In the genomic region with DNA sequence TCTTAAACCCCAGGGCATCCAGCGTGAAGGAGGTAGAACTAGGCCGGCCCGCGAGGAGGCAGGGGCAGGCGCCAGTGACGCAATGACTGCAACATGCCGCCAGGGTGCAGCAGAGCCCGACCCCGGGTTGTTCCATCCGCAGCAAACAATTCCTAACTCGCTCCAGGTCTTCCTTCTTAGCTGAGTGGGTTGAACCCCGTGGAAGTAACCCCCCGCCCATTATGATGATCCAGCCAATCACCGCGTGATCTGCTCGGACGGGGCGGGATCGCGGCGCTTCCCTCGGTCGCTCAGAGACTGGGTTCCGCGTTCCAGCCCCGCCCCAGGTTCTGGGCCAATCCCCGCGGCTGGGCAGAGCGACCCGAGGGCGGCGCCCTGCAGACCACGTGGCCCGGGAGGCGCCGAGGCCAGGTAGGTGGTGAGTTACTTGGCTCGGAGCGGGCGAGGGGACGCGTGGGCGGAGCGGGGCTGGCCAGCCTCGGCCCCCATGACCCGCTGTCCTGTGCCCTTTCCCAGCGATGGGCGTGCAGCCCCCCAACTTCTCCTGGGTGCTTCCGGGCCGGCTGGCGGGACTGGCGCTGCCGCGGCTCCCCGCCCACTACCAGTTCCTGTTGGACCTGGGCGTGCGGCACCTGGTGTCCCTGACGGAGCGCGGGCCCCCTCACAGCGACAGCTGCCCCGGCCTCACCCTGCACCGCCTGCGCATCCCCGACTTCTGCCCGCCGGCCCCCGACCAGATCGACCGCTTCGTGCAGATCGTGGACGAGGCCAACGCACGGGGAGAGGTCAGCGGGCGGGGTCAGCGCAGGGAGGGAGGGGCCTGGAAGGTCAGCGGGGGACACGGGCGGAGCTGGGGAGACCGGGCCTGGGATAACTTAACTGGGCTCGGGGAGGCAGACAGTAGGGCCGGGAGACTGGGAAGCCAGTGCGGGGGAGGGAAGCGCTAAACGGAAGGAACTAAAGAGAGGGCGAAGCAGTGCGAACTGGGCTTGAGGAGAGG, we compare ENCODE assay signal across 8 cellular contexts. TPM values are rescaled to one million over a fixed set of nuclear protein-coding genes. Genes with fewer than 3 reads are reported as not detected.
DNase-seq lines count a peak whose midpoint lies in the region; ATAC-seq and TF ChIP-seq lines count a peak whose summit lies in the region.

A gene (plus strand): TSS at position 380 of the 1,000 bp plus-strand sequence. CDS start 139 bp downstream, at position 519.

- no peaks in the 10 kb centered on the region for H3K27me3 ChIP-seq in ovary
- H3K27me3 ChIP-seq in thyroid gland, result no peaks in the 10 kb centered on the region

- peak; percentile 70 for TF ChIP-seq POLR2A in ovary (IDR thresholded peaks at IDR 0.05)
- TF ChIP-seq POLR2A in thyroid gland (IDR thresholded peaks at IDR 0.05), result peak; percentile 48 to 87

- DNase-seq in GM10248 (ENCODE audit: extremely low spot score) (peak; percentile 97), NCI-H1092 treated with DMSO at 0.1 percent for 48 hours (lab: John Stamatoyannopoulos, UW) (peak; percentile 97), SW 1271 (lab: John Stamatoyannopoulos, UW) (peak; percentile 44 to 88), head of caudate nucleus (peak; percentile 93 to 99 (median 98)), ovary (peak; percentile 96 to 98 (median 98)), thyroid gland (peak; percentile 98)
- DNase-seq in activated naive CD8-positive, alpha-beta T cell treated with anti-CD3 and anti-CD28 coated beads, Interleukin-2, amount 50 U/mL, for 16 hours (ENCODE audit: low read depth, low spot score), result peak; percentile 92

- no peaks in the 10 kb centered on the region for H3K36me3 ChIP-seq in ovary
- H3K36me3 ChIP-seq in thyroid gland, result no peaks in the 10 kb centered on the region

- ATAC-seq in HG02571 (IDR thresholded peaks at IDR 0.05; ENCODE audit: unreplicated experiment), result peak; percentile 98

- TF ChIP-seq CTCF in GM10248 (IDR thresholded peaks at IDR 0.05; ENCODE audit: control extremely low read depth, extremely low read depth, low read depth, missing control alignments), result peak; percentile 68
- peak; percentile 93 to 96 (median 95) for TF ChIP-seq CTCF in ovary (IDR thresholded peaks at IDR 0.05)
- TF ChIP-seq CTCF in thyroid gland (IDR thresholded peaks at IDR 0.05), result peak; percentile 78 to 99 (median 96)

- H3K4me1 ChIP-seq in ovary (ENCODE audit: insufficient read depth) (no peaks in the 10 kb centered on the region), thyroid gland (peaks cover 4 to 8% of the 10 kb centered on the region in 2 donors)

- no peaks in the 10 kb centered on the region for H3K9me3 ChIP-seq in ovary
- no peaks in the 10 kb centered on the region for H3K9me3 ChIP-seq in thyroid gland

- CTCF ChIA-PET in GM10248 (lab: Yijun Ruan, JAX), result interaction anchor here (0.6 to 4.0 kb wide), 11 partner anchors 9 to 647 kb away, joined by 3 to 20 read pairs (median 5); a partner anchor contains a TSS

- H3K27ac ChIP-seq in ovary, result peak within 1 kb of the TSS; percentile 18 to 75
- peak within 1 kb of the TSS; percentile 36 to 83 (median 64) for H3K27ac ChIP-seq in thyroid gland

- intact Hi-C loops in head of caudate nucleus (cut with DNase I) (no loop called here), ovary (cut with DNase I) (loop anchor here in 2 of 4 donors (5.0 kb wide), 1 partner anchor 111 kb away; no protein-coding TSS in a partner anchor), thyroid gland (cut with DNase I) (loop anchor here (5.0 kb wide), 2 partner anchors 106 to 251 kb away; a partner anchor contains a TSS)

- H3K4me3 ChIP-seq in ovary, result peak within 1 kb of the TSS; percentile 68
- H3K4me3 ChIP-seq in thyroid gland (replicated peaks in 1 of 3), result peak within 1 kb of the TSS; percentile 80 to 93 (median 90)

- POLR2A ChIA-PET in GM10248 (lab: Yijun Ruan, JAX), result no interaction called here

- 1% methylated on average over 68 to 88 of the region's 88 CpGs for WGBS in ovary, 3 donors
- WGBS in thyroid gland, 2 donors, result 1 to 3% methylated on average over 33 to 49 of the region's 88 CpGs

- TF ChIP-seq EP300 in ovary (IDR thresholded peaks at IDR 0.05), result peak; percentile 11

RNA-seq across cellular contexts. Expression of the gene that starts here (rescaled TPM):
- total RNA-seq in ovary, result 100 to 1,000 TPM in 1 of 7 donors, 10 to 100 TPM in 6; 26.9 to 115 (median 37.5) TPM
- polyA plus RNA-seq in ovary, result 10 to 100 TPM; 32.6 to 63.8 TPM
- 100 to 1,000 TPM in 2 of 4 donors, 10 to 100 TPM in 2; 97.3 to 183 (median 99.9) TPM for total RNA-seq in thyroid gland

Comparison
In these comparisons a context has a peak if more than half of its experiments do, and no peak if none do; other contexts are left out.
1. Peak in every context shown above with its lines: DNase-seq, ATAC-seq, H3K4me3 ChIP-seq and H3K27ac ChIP-seq.